14 cellular contexts compared by ENCODE assay signal in the genomic region with DNA sequence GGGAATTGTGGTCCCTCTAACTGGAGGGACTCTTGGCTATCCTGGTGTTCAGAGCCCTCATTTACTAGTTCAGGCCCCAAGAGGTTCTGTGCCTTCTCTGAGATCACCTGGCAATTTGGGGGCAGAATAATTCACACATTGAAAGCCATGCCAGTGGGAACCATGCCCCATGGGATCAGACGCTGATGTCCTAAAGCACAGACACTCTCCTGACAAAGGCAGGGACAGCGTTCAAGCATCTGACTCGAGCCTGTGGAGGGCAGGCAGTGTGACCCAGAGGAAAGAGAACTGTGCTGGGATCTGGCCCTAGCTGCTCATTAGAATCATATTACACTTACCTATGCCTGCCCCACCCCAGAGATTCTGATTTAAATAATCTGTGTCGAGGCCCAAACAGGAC. TPM values are rescaled to one million over a fixed set of nuclear protein-coding genes. Genes with fewer than 3 reads are reported as not detected.
A peak's percentile ranks its signal among the peaks of the same experiment; 100 is the strongest.
DNase-seq lines count a peak whose midpoint lies in the region; ATAC-seq and TF ChIP-seq lines count a peak whose summit lies in the region.
"Had no signal": no experiment of that assay in that cellular context is flagged by ENCODE, and none has a peak within 500 bp of the region (broad histone marks: within the 10 kb centered on the region; RNA-seq: fewer than 3 reads in every experiment).

No MANE protein-coding gene starts in this region.

- H4K91ac ChIP-seq in IMR-90 (ENCODE audit: insufficient read depth, low read depth, low read length) = no peak overlapping the region

- no peaks in the 10 kb centered on the region for H3K79me1 ChIP-seq in IMR-90 (ENCODE audit: low read depth in 1 of 2, low read length in 2 of 2)

- 0 out of 2 replicates have a peak overlapping the region, but pooled peaks have one; percentile 3 for H3K4ac ChIP-seq in IMR-90 (ENCODE audit: low read depth, low read length)

- H3K36me3 ChIP-seq in IMR-90 (ENCODE audit: control insufficient read depth, insufficient read depth, low read length) = no peaks in the 10 kb centered on the region

- no peak overlapping the region for H3K4me2 ChIP-seq in IMR-90 (ENCODE audit: low read depth, low read length)

- intact Hi-C loops in activated CD4-positive, alpha-beta T cell treated with anti-CD3 and anti-CD28 coated beads for 36 hours (cut with DNase I, micrococcal nuclease) = loop anchor here (1.0 to 10.0 kb wide), 11 partner anchors 15 to 1544 kb away; partner anchors contain the start of genes LYSET (in 1 of the 2), MOAP1 (in 1 of the 2) and OTUB2 (in 1 of the 2)
- intact Hi-C loops in IMR-90 (cut with micrococcal nuclease) = no loop called here

- H2BK15ac ChIP-seq in IMR-90 (ENCODE audit: low read depth, low read length) = no peak overlapping the region

- H3K9me3 Mint-ChIP-seq in activated CD4-positive, alpha-beta T cell treated with anti-CD3 and anti-CD28 coated beads for 36 hours (ENCODE audit: low read depth) = peaks cover 11% of the 10 kb centered on the region
- H3K9me3 Mint-ChIP-seq in activated naive CD8-positive, alpha-beta T cell treated with anti-CD3 and anti-CD28 coated beads, Interleukin-2, amount 10 ng/mL, durations not matched to agents 7 days and 5 days = peaks cover 7% of the 10 kb centered on the region
- no peaks in the 10 kb centered on the region for H3K9me3 Mint-ChIP-seq in stimulated activated effector memory CD8-positive, alpha-beta T cell treated with anti-CD3 and anti-CD28 coated beads, Interleukin-12 subunit alpha, Interleukin-12 subunit beta, amount 100 ng/mL, for 72 hours

- TF ChIP-seq RAD21 in IMR-90 (IDR thresholded peaks at IDR 0.05; ENCODE audit: low read length) = no peak

- H3K4me1 ChIP-seq in IMR-90 (ENCODE audit: control insufficient read depth, insufficient read depth, low read length) = peaks cover 22% of the 10 kb centered on the region

- no peak overlapping the region for H3K18ac ChIP-seq in IMR-90 (ENCODE audit: low read depth, low read length)

- in situ Hi-C loops in IMR-90 (cut with MboI; ENCODE audit: low sequenced_read_pairs) = no loop called here

- H3K56ac ChIP-seq in IMR-90 (ENCODE audit: extremely low read depth, insufficient read depth, low read length) = no peak overlapping the region

- H2BK120ac ChIP-seq in IMR-90 (ENCODE audit: low read depth, low read length) = no peak overlapping the region

- no peak overlapping the region for H2BK5ac ChIP-seq in IMR-90 (ENCODE audit: low read depth, low read length, poor library complexity, severe bottlenecking)

- peaks cover 72% of the 10 kb centered on the region for H3K4me1 Mint-ChIP-seq in activated CD4-positive, alpha-beta T cell treated with anti-CD3 and anti-CD28 coated beads for 36 hours
- H3K4me1 Mint-ChIP-seq in activated naive CD8-positive, alpha-beta T cell treated with anti-CD3 and anti-CD28 coated beads, Interleukin-2, amount 10 ng/mL, durations not matched to agents 7 days and 5 days = peaks cover 58% of the 10 kb centered on the region
- peaks cover 79% of the 10 kb centered on the region for H3K4me1 Mint-ChIP-seq in stimulated activated effector memory CD8-positive, alpha-beta T cell treated with anti-CD3 and anti-CD28 coated beads, Interleukin-12 subunit alpha, Interleukin-12 subunit beta, amount 100 ng/mL, for 72 hours

- no peak overlapping the region for H3K9ac ChIP-seq in IMR-90 (ENCODE audit: low read depth, low read length)

- no peak overlapping the region for H3K4me3 ChIP-seq in IMR-90 (ENCODE audit: insufficient read depth, low read depth, low read length)

- no peak overlapping the region for H3K14ac ChIP-seq in IMR-90 (replicated peaks; ENCODE audit: low read depth, low read length)

- no peak overlapping the region for H3K23ac ChIP-seq in IMR-90 (ENCODE audit: low read depth, low read length)

- no peak overlapping the region for H2AK5ac ChIP-seq in IMR-90 (ENCODE audit: low read depth, low read length)

- dilution Hi-C loops in IMR-90 (cut with HindIII; ENCODE audit: low sequenced_read_pairs, unreplicated experiment) = no loop called here

- no peak overlapping the region for H3K4me3 Mint-ChIP-seq in activated CD4-positive, alpha-beta T cell treated with anti-CD3 and anti-CD28 coated beads for 36 hours
- H3K4me3 Mint-ChIP-seq in activated naive CD8-positive, alpha-beta T cell treated with anti-CD3 and anti-CD28 coated beads, Interleukin-2, amount 10 ng/mL, durations not matched to agents 7 days and 5 days = peak overlapping the region; percentile 39
- peak overlapping the region; percentile 70 for H3K4me3 Mint-ChIP-seq in stimulated activated effector memory CD8-positive, alpha-beta T cell treated with anti-CD3 and anti-CD28 coated beads, Interleukin-12 subunit alpha, Interleukin-12 subunit beta, amount 100 ng/mL, for 72 hours

- TF ChIP-seq CTCF in IMR-90 (conservative IDR thresholded peaks at IDR 0.05; ENCODE audit: low read depth, low read length) = no peak

- peak overlapping the region; percentile 97 for H3K27ac Mint-ChIP-seq in activated CD4-positive, alpha-beta T cell treated with anti-CD3 and anti-CD28 coated beads for 36 hours
- H3K27ac Mint-ChIP-seq in activated naive CD8-positive, alpha-beta T cell treated with anti-CD3 and anti-CD28 coated beads, Interleukin-2, amount 10 ng/mL, durations not matched to agents 7 days and 5 days = peak overlapping the region; percentile 87
- H3K27ac Mint-ChIP-seq in stimulated activated effector memory CD8-positive, alpha-beta T cell treated with anti-CD3 and anti-CD28 coated beads, Interleukin-12 subunit alpha, Interleukin-12 subunit beta, amount 100 ng/mL, for 72 hours = peak overlapping the region; percentile 95

- peaks cover 35% of the 10 kb centered on the region for H3K36me3 Mint-ChIP-seq in activated CD4-positive, alpha-beta T cell treated with anti-CD3 and anti-CD28 coated beads for 36 hours (ENCODE audit: low read depth)
- peaks cover 28% of the 10 kb centered on the region for H3K36me3 Mint-ChIP-seq in activated naive CD8-positive, alpha-beta T cell treated with anti-CD3 and anti-CD28 coated beads, Interleukin-2, amount 10 ng/mL, durations not matched to agents 7 days and 5 days
- peaks cover 26% of the 10 kb centered on the region for H3K36me3 Mint-ChIP-seq in stimulated activated effector memory CD8-positive, alpha-beta T cell treated with anti-CD3 and anti-CD28 coated beads, Interleukin-12 subunit alpha, Interleukin-12 subunit beta, amount 100 ng/mL, for 72 hours

- WGBS in IMR-90 (ENCODE audit: extremely low coverage in 2 of 2, insufficient read length in 1 of 2), 2 experiments = 100% methylated on average over 1 of the region's 4 CpGs; no CpG with 5 or more reads in 1 of the 2 experiments

- no peaks in the 10 kb centered on the region for H3K27me3 Mint-ChIP-seq in activated CD4-positive, alpha-beta T cell treated with anti-CD3 and anti-CD28 coated beads for 36 hours
- no peaks in the 10 kb centered on the region for H3K27me3 Mint-ChIP-seq in activated naive CD8-positive, alpha-beta T cell treated with anti-CD3 and anti-CD28 coated beads, Interleukin-2, amount 10 ng/mL, durations not matched to agents 7 days and 5 days

- CTCF ChIA-PET in activated CD4-positive, alpha-beta T cell treated with anti-CD3 and anti-CD28 coated beads for 36 hours (lab: Charles Lee) = interaction anchor here (0.7 to 13.9 kb wide), 10 partner anchors 8 to 364 kb away, joined by 3 to 180 read pairs (median 4); no protein-coding TSS in a partner anchor
- CTCF ChIA-PET in IMR-90 (lab: Yijun Ruan, JAX) = no interaction called here

- H4K20me1 ChIP-seq in IMR-90 (ENCODE audit: insufficient read depth, low read length) = no peaks in the 10 kb centered on the region

- BruUV-seq in IMR-90 (replicated peaks; lab: Mats Ljungman, UMichigan) = no TSS peak

- no peak overlapping the region for H2AK9ac ChIP-seq in IMR-90 (replicated peaks; ENCODE audit: low read depth, low read length, poor library complexity)

- H3K9me1 ChIP-seq in IMR-90 (ENCODE audit: insufficient read depth, low read length) = peaks cover 23% of the 10 kb centered on the region

- no peak overlapping the region for H2BK20ac ChIP-seq in IMR-90 (ENCODE audit: low read depth, low read length)

- no peak for ATAC-seq in activated CD4-positive, alpha-beta T cell treated with anti-CD3 and anti-CD28 coated beads for 36 hours
- ATAC-seq in IMR-90 (ENCODE audit: low read depth) = no peak
- ATAC-seq in activated naive CD8-positive, alpha-beta T cell treated with anti-CD3 and anti-CD28 coated beads, Interleukin-2, amount 10 ng/mL, durations not matched to agents 7 days and 5 days (ENCODE audit: low read depth) = peak; percentile 10
- peak; percentile 5 for ATAC-seq in stimulated activated effector memory CD8-positive, alpha-beta T cell treated with anti-CD3 and anti-CD28 coated beads, Interleukin-12 subunit alpha, Interleukin-12 subunit beta, amount 100 ng/mL, for 72 hours
- ATAC-seq: left lobe of liver had no signal

- no peak for DNase-seq in activated CD4-positive, alpha-beta T cell treated with anti-CD3 and anti-CD28 coated beads for 36 hours
- DNase-seq in activated CD4-positive, alpha-beta T cell treated with anti-CD3 and anti-CD28 coated beads, Interleukin-2, amount 50 U/mL, for 1 hour = no peak
- DNase-seq in IMR-90 (no peak), DMS 273 (lab: John Stamatoyannopoulos, UW; ENCODE audit: unreplicated experiment) (no peak), NCI-H1436 (lab: John Stamatoyannopoulos, UW) (no peak), hippocampal formation (lab: John Stamatoyannopoulos, UW) (no peak)
- no peak for DNase-seq in activated naive CD8-positive, alpha-beta T cell treated with anti-CD3 and anti-CD28 coated beads, Interleukin-2, amount 10 ng/mL, durations not matched to agents 7 days and 5 days
- DNase-seq in stimulated activated effector memory CD8-positive, alpha-beta T cell treated with anti-CD3 and anti-CD28 coated beads, Interleukin-12 subunit alpha, Interleukin-12 subunit beta, amount 100 ng/mL, for 72 hours (ENCODE audit: low spot score in 2 of 2) = no peak
- DNase-seq: DMS79, NCI-H524, occipital lobe had no signal

- H4K5ac ChIP-seq in IMR-90 (ENCODE audit: low read depth, low read length) = no peak overlapping the region

- peaks cover 2% of the 10 kb centered on the region; the same call in 1 of the 2 replicates for H3K9me3 ChIP-seq in IMR-90 (ENCODE audit: control insufficient read depth, insufficient read depth, low read length)

- POLR2A ChIA-PET in activated CD4-positive, alpha-beta T cell treated with anti-CD3 and anti-CD28 coated beads for 36 hours (lab: Charles Lee) = interaction anchor here (0.6 to 2.3 kb wide), 12 partner anchors 12 to 773 kb away, joined by 3 to 48 read pairs (median 4); partner anchors contain the start of genes DDX24, IFI27L1 and SERPINA1
- POLR2A ChIA-PET in IMR-90 (lab: Charles Lee; ENCODE audit: unreplicated experiment) = no interaction called here
- POLR2A ChIA-PET in activated naive CD8-positive, alpha-beta T cell treated with anti-CD3 and anti-CD28 coated beads, Interleukin-2, amount 10 ng/mL, durations not matched to agents 7 days and 5 days (lab: Charles Lee) = interaction anchor here (0.8 to 12.4 kb wide), 8 partner anchors 11 to 102 kb away, joined by 3 to 190 read pairs (median 4); partner anchors contain the start of genes DDX24 and IFI27L1

- H2AFZ ChIP-seq in IMR-90 (replicated peaks; ENCODE audit: low read length, poor library complexity) = no peak overlapping the region

- TF ChIP-seq POLR2A in IMR-90 (IDR thresholded peaks at IDR 0.05; ENCODE audit: low read depth, low read length) = no peak

- H3K27ac ChIP-seq in IMR-90 (ENCODE audit: insufficient read depth, low read length) = no peak overlapping the region

- H4K8ac ChIP-seq in IMR-90 (ENCODE audit: low read depth in 2 of 2, low read length in 2 of 2) = no peak overlapping the region; a peak in 1 of 4 replicates

- H3K27me3 ChIP-seq in IMR-90 (ENCODE audit: control insufficient read depth, insufficient read depth, low read length) = no peaks in the 10 kb centered on the region

RNA-seq across cellular contexts. Expression of gene ASB2, which starts 2.4 kb away (rescaled TPM):
- total RNA-seq in activated CD4-positive, alpha-beta T cell treated with anti-CD3 and anti-CD28 coated beads for 36 hours = 10 to 100 TPM; 24.8 to 25.5 TPM
- 0.54 and 0.83 TPM in 2 replicates for total RNA-seq in IMR-90 (2012; rRNA removed)
- 0.77 and 0.98 TPM in 2 replicates for polyA plus RNA-seq in IMR-90 (2012; rRNA removed)
- 0.42 and 0.78 TPM in 2 replicates for polyA plus RNA-seq in IMR-90 (2012; cell fraction: cytosol; rRNA removed)
- polyA plus RNA-seq in IMR-90 (2012; cell fraction: nucleus; rRNA removed; ENCODE audit: low replicate concordance) = 1.3 and 3.4 TPM in 2 replicates
- 10 to 100 TPM; 21.3 to 24.0 TPM for total RNA-seq in activated naive CD8-positive, alpha-beta T cell treated with anti-CD3 and anti-CD28 coated beads, Interleukin-2, amount 10 ng/mL, durations not matched to agents 7 days and 5 days
- total RNA-seq: dermis microvascular lymphatic vessel endothelial cell, occipital lobe had no signal

RNA-seq across cellular contexts. Expression of gene CCDC197, which starts 18.4 kb away (rescaled TPM):
- total RNA-seq in activated CD4-positive, alpha-beta T cell treated with anti-CD3 and anti-CD28 coated beads for 36 hours = under 1 TPM; 0.34 to 0.53 TPM
- total RNA-seq in IMR-90 (2012; rRNA removed) = not detected in 2 replicates
- not detected in 2 replicates for polyA plus RNA-seq in IMR-90 (2012; rRNA removed)
- polyA plus RNA-seq in IMR-90 (2012; cell fraction: cytosol; rRNA removed) = not detected in 2 replicates
- not detected in 2 replicates for polyA plus RNA-seq in IMR-90 (2012; cell fraction: nucleus; rRNA removed; ENCODE audit: low replicate concordance)
- total RNA-seq in activated naive CD8-positive, alpha-beta T cell treated with anti-CD3 and anti-CD28 coated beads, Interleukin-2, amount 10 ng/mL, durations not matched to agents 7 days and 5 days = under 1 TPM in 1 of 2 experiments, not detected in 1; 0.25 TPM
- total RNA-seq: dermis microvascular lymphatic vessel endothelial cell, glomerular endothelial cell, left lobe of liver, occipital lobe had no signal

RNA-seq across cellular contexts. Expression of gene OTUB2, which starts 47.4 kb away (rescaled TPM):
- total RNA-seq in activated CD4-positive, alpha-beta T cell treated with anti-CD3 and anti-CD28 coated beads for 36 hours = under 1 TPM; 0.75 to 0.93 TPM
- total RNA-seq in IMR-90 (2012; rRNA removed) = 2.2 and 2.5 TPM in 2 replicates
- 1.0 and 1.1 TPM in 2 replicates for polyA plus RNA-seq in IMR-90 (2012; rRNA removed)
- polyA plus RNA-seq in IMR-90 (2012; cell fraction: cytosol; rRNA removed) = 0.50 and 0.87 TPM in 2 replicates
- polyA plus RNA-seq in IMR-90 (2012; cell fraction: nucleus; rRNA removed; ENCODE audit: low replicate concordance) = 0.95 and 1.3 TPM in 2 replicates
- under 1 TPM; 0.47 to 0.60 TPM for total RNA-seq in activated naive CD8-positive, alpha-beta T cell treated with anti-CD3 and anti-CD28 coated beads, Interleukin-2, amount 10 ng/mL, durations not matched to agents 7 days and 5 days

RNA-seq across cellular contexts. Expression of gene FAM181A, which starts 51.6 kb away (rescaled TPM):
- not detected for total RNA-seq in activated CD4-positive, alpha-beta T cell treated with anti-CD3 and anti-CD28 coated beads for 36 hours
- not detected in 2 replicates for total RNA-seq in IMR-90 (2012; rRNA removed)
- polyA plus RNA-seq in IMR-90 (2012; rRNA removed) = not detected in 2 replicates
- not detected in 2 replicates for polyA plus RNA-seq in IMR-90 (2012; cell fraction: cytosol; rRNA removed)
- polyA plus RNA-seq in IMR-90 (2012; cell fraction: nucleus; rRNA removed; ENCODE audit: low replicate concordance) = not detected in 2 replicates
- total RNA-seq in activated naive CD8-positive, alpha-beta T cell treated with anti-CD3 and anti-CD28 coated beads, Interleukin-2, amount 10 ng/mL, durations not matched to agents 7 days and 5 days = not detected
- total RNA-seq: dermis microvascular lymphatic vessel endothelial cell, glomerular endothelial cell, left lobe of liver had no signal

Comparison
In these comparisons a context has a peak if more than half of its experiments do, and no peak if none do; other contexts are left out.
1. ATAC-seq: peak in activated naive CD8-positive, alpha-beta T cell treated with anti-CD3 and anti-CD28 coated beads, Interleukin-2, amount 10 ng/mL, durations not matched to agents 7 days and 5 days (single experiment) and stimulated activated effector memory CD8-positive, alpha-beta T cell treated with anti-CD3 and anti-CD28 coated beads, Interleukin-12 subunit alpha, Interleukin-12 subunit beta, amount 100 ng/mL, for 72 hours (single experiment); none in activated CD4-positive, alpha-beta T cell treated with anti-CD3 and anti-CD28 coated beads for 36 hours (single experiment) and IMR-90 (single experiment).
2. RNA of gene ASB2, which starts 2.4 kb away (total RNA-seq): 24.8 to 25.5 TPM in activated CD4-positive, alpha-beta T cell treated with anti-CD3 and anti-CD28 coated beads for 36 hours and 21.3 to 24.0 TPM in activated naive CD8-positive, alpha-beta T cell treated with anti-CD3 and anti-CD28 coated beads, Interleukin-2, amount 10 ng/mL, durations not matched to agents 7 days and 5 days; 0.54 to 0.83 TPM in IMR-90; every median in the first group is over 10 times any median in the second.
3. Peak in every context shown above with its lines, with median percentiles within 50 percentile points of each other: H3K27ac Mint-ChIP-seq.